ENCODE assay signal across 25 cellular contexts in genomic region chr1:33310702-33311101, GRCh38. TPM values are rescaled to one million over a fixed set of nuclear protein-coding genes. Genes with fewer than 3 reads are reported as not detected.
DNase-seq lines count a peak whose midpoint lies in the region; ATAC-seq and TF ChIP-seq lines count a peak whose summit lies in the region.
"Had no signal": no experiment of that assay in that cellular context is flagged by ENCODE, and none has a peak within 500 bp of the region (broad histone marks: within the 10 kb centered on the region; RNA-seq: fewer than 3 reads in every experiment).

No MANE protein-coding gene starts in this region.

- H3K9me3 ChIP-seq in IMR-90 (ENCODE audit: control insufficient read depth, insufficient read depth, low read length): no peaks in the 10 kb centered on the region
- no peaks in the 10 kb centered on the region for H3K9me3 ChIP-seq in osteoblast (ENCODE audit: low read depth, low read length)
- no peaks in the 10 kb centered on the region for H3K9me3 ChIP-seq in upper lobe of right lung
- H3K9me3 ChIP-seq: A549, BE2C had no signal

- H2BK15ac ChIP-seq in IMR-90 (ENCODE audit: low read depth, low read length): no peak overlapping the region

- CTCF ChIA-PET in IMR-90 (lab: Yijun Ruan, JAX): no interaction called here

- no peak overlapping the region for H4K8ac ChIP-seq in IMR-90 (ENCODE audit: low read depth in 2 of 2, low read length in 2 of 2)

- H3K4me3 ChIP-seq in IMR-90 (ENCODE audit: insufficient read depth, low read depth, low read length): no peak overlapping the region
- H3K4me3 ChIP-seq in osteoblast (ENCODE audit: insufficient read depth, low read length): no peak overlapping the region
- H3K4me3 ChIP-seq in upper lobe of right lung: no peak overlapping the region
- H3K4me3 ChIP-seq: A549; BLaER1 treated with 17β-estradiol and CSF1 and Interleukin-3, amounts not matched to agents 10 nM and 100 nM; GM12878; GM23338 had no signal

- in situ Hi-C loops in IMR-90 (cut with MboI; ENCODE audit: low sequenced_read_pairs): no loop called here

- no peak overlapping the region for H2AK5ac ChIP-seq in IMR-90 (ENCODE audit: low read depth, low read length)

- no peak overlapping the region for H3K14ac ChIP-seq in IMR-90 (replicated peaks; ENCODE audit: low read depth, low read length)

- no peaks in the 10 kb centered on the region; the same call in 1 of the 2 replicates for H3K27me3 ChIP-seq in IMR-90 (ENCODE audit: control insufficient read depth, insufficient read depth, low read length)
- H3K27me3 ChIP-seq in osteoblast (ENCODE audit: insufficient read depth, low read length): peaks cover 12% of the 10 kb centered on the region
- peaks cover 8% of the 10 kb centered on the region for H3K27me3 ChIP-seq in upper lobe of right lung
- H3K27me3 ChIP-seq: BE2C; BLaER1 treated with 17β-estradiol and CSF1 and Interleukin-3, amounts not matched to agents 10 nM and 100 nM had no signal

- POLR2A ChIA-PET in IMR-90 (lab: Charles Lee; ENCODE audit: unreplicated experiment): no interaction called here

- dilution Hi-C loops in IMR-90 (cut with HindIII; ENCODE audit: low sequenced_read_pairs, unreplicated experiment): no loop called here

- no peak overlapping the region for H2BK120ac ChIP-seq in IMR-90 (ENCODE audit: low read depth, low read length)

- ATAC-seq in IMR-90 (ENCODE audit: low read depth): no peak
- no peak for ATAC-seq in upper lobe of right lung
- ATAC-seq: GM12878, GM23338, HCT116 had no signal

- no peaks in the 10 kb centered on the region for H3K27me3 Mint-ChIP-seq in chondrocyte (ENCODE audit: low read depth)

- H3K9me1 ChIP-seq in IMR-90 (ENCODE audit: insufficient read depth, low read length): peaks cover 1% of the 10 kb centered on the region; the same call in 1 of the 2 replicates

- H2AFZ ChIP-seq in IMR-90 (replicated peaks; ENCODE audit: low read length, poor library complexity) (no peak overlapping the region), osteoblast (ENCODE audit: low read length) (no peak overlapping the region)
- H2AFZ ChIP-seq: GM23338 had no signal

- H3K23ac ChIP-seq in IMR-90 (ENCODE audit: low read depth, low read length): no peak overlapping the region

- no peak overlapping the region for H4K91ac ChIP-seq in IMR-90 (ENCODE audit: insufficient read depth, low read depth, low read length)

- no peaks in the 10 kb centered on the region for H3K79me1 ChIP-seq in IMR-90 (ENCODE audit: low read depth in 1 of 2, low read length in 2 of 2)

- H3K4me1 Mint-ChIP-seq in chondrocyte (ENCODE audit: low read depth): peaks cover 6% of the 10 kb centered on the region

- WGBS in IMR-90 (ENCODE audit: extremely low coverage in 2 of 2, insufficient read length in 1 of 2), 2 experiments: 67% methylated on average over 1 of the region's 8 CpGs; no CpG with 5 or more reads in 1 of the 2 experiments

- no peak overlapping the region for H3K4ac ChIP-seq in IMR-90 (ENCODE audit: low read depth, low read length)

- intact Hi-C loops in IMR-90 (cut with micrococcal nuclease): no loop called here
- intact Hi-C loops in upper lobe of right lung (cut with DNase I): no loop called here

- no peaks in the 10 kb centered on the region for H3K9me3 Mint-ChIP-seq in chondrocyte (ENCODE audit: low read depth)
- H3K9me3 Mint-ChIP-seq: CD4-positive, alpha-beta T cell; CD8-positive, alpha-beta memory T cell; H9 had no signal

- H3K9ac ChIP-seq in IMR-90 (ENCODE audit: low read depth, low read length): no peak overlapping the region
- H3K9ac ChIP-seq: BLaER1 treated with 17β-estradiol and CSF1 and Interleukin-3, amounts not matched to agents 10 nM and 100 nM had no signal

- BruUV-seq in IMR-90 (replicated peaks; lab: Mats Ljungman, UMichigan): no TSS peak

- H3K4me3 Mint-ChIP-seq in chondrocyte (ENCODE audit: unreplicated experiment): no peak overlapping the region
- H3K4me3 Mint-ChIP-seq: CD14-positive monocyte; CD4-positive, alpha-beta T cell; CD8-positive, alpha-beta memory T cell; GM23338; H9 had no signal

- no peak overlapping the region for H4K5ac ChIP-seq in IMR-90 (ENCODE audit: low read depth, low read length)

- DNase-seq in IMR-90 (no peak), chondrocyte (ENCODE audit: low spot score) (peak; percentile 75), osteoblast (ENCODE audit: insufficient read length, low spot score, missing footprints) (peak; percentile 57), upper lobe of right lung (peak; percentile 26), LoVo (ENCODE audit: low spot score) (no peak), NCI-H345 treated with DMSO at 0.1 percent for 48 hours (lab: John Stamatoyannopoulos, UW; ENCODE audit: unreplicated experiment) (no peak), pons (ENCODE audit: low spot score) (no peak)
- DNase-seq: 8988T; ACHN; AML-193; BE2C; CD4-positive, alpha-beta T cell; CD8-positive, alpha-beta memory T cell; DMS 273 treated with DMSO at 0.1 percent for 48 hours; DMS79; EL; GDM1; H9 had no signal

- no peak overlapping the region for H3K56ac ChIP-seq in IMR-90 (ENCODE audit: extremely low read depth, insufficient read depth, low read length)

- no peak overlapping the region for H2BK20ac ChIP-seq in IMR-90 (ENCODE audit: low read depth, low read length)

- no peak overlapping the region for H3K18ac ChIP-seq in IMR-90 (ENCODE audit: low read depth, low read length)

- H4K20me1 ChIP-seq in IMR-90 (ENCODE audit: insufficient read depth, low read length): no peaks in the 10 kb centered on the region
- no peaks in the 10 kb centered on the region for H4K20me1 ChIP-seq in osteoblast (ENCODE audit: insufficient read depth, low read length)
- H4K20me1 ChIP-seq: BLaER1 treated with 17β-estradiol and CSF1 and Interleukin-3, amounts not matched to agents 10 nM and 100 nM had no signal

- TF ChIP-seq RAD21 in IMR-90 (IDR thresholded peaks at IDR 0.05; ENCODE audit: low read length): no peak

- H3K36me3 ChIP-seq in IMR-90 (ENCODE audit: control insufficient read depth, insufficient read depth, low read length): no peaks in the 10 kb centered on the region
- H3K36me3 ChIP-seq in osteoblast (ENCODE audit: insufficient read depth, low read length): no peaks in the 10 kb centered on the region
- H3K36me3 ChIP-seq in upper lobe of right lung: no peaks in the 10 kb centered on the region
- H3K36me3 ChIP-seq: BE2C; BLaER1 treated with 17β-estradiol and CSF1 and Interleukin-3, amounts not matched to agents 10 nM and 100 nM had no signal

- H3K4me1 ChIP-seq in IMR-90 (ENCODE audit: control insufficient read depth, insufficient read depth, low read length): 0 out of 2 replicates have a peak, but pooled peaks cover 2% of the 10 kb centered on the region
- H3K4me1 ChIP-seq in osteoblast (ENCODE audit: insufficient read depth, low read length): no peaks in the 10 kb centered on the region
- peaks cover 10% of the 10 kb centered on the region for H3K4me1 ChIP-seq in upper lobe of right lung
- H3K4me1 ChIP-seq: A549, BE2C had no signal

- peak overlapping the region; percentile 48 for H2AK9ac ChIP-seq in IMR-90 (replicated peaks; ENCODE audit: low read depth, low read length, poor library complexity)

- no peak for TF ChIP-seq CTCF in IMR-90 (conservative IDR thresholded peaks at IDR 0.05; ENCODE audit: low read depth, low read length)
- no peak for TF ChIP-seq CTCF in chondrocyte (IDR thresholded peaks at IDR 0.05)
- no peak for TF ChIP-seq CTCF in osteoblast (IDR thresholded peaks at IDR 0.05; ENCODE audit: extremely low read depth, low read depth, low read length)
- no peak for TF ChIP-seq CTCF in upper lobe of right lung (IDR thresholded peaks at IDR 0.05)

- peaks cover 6% of the 10 kb centered on the region for H3K36me3 Mint-ChIP-seq in chondrocyte (ENCODE audit: low read depth)
- H3K36me3 Mint-ChIP-seq: CD14-positive monocyte had no signal

- TF ChIP-seq POLR2A in IMR-90 (IDR thresholded peaks at IDR 0.05; ENCODE audit: low read depth, low read length): no peak

- H3K27ac Mint-ChIP-seq in chondrocyte (ENCODE audit: unreplicated experiment): no peak overlapping the region
- H3K27ac Mint-ChIP-seq: CD4-positive, alpha-beta T cell; GM23338; H9 had no signal

- no peaks in the 10 kb centered on the region for H3K79me2 ChIP-seq in osteoblast (ENCODE audit: insufficient read depth, low read length)

- no peak overlapping the region for H3K27ac ChIP-seq in IMR-90 (ENCODE audit: insufficient read depth, low read length)
- no peak overlapping the region for H3K27ac ChIP-seq in osteoblast (ENCODE audit: low read depth, low read length)
- H3K27ac ChIP-seq in upper lobe of right lung: no peak overlapping the region
- H3K27ac ChIP-seq: A549; BLaER1 treated with 17β-estradiol and CSF1 and Interleukin-3, amounts not matched to agents 10 nM and 100 nM had no signal

- H2BK5ac ChIP-seq in IMR-90 (ENCODE audit: low read depth, low read length, poor library complexity, severe bottlenecking): no peak overlapping the region

- H3K4me2 ChIP-seq in IMR-90 (ENCODE audit: low read depth, low read length) (no peak overlapping the region), osteoblast (ENCODE audit: insufficient read depth, low read length) (no peak overlapping the region)
- H3K4me2 ChIP-seq: A549; BLaER1 treated with 17β-estradiol and CSF1 and Interleukin-3, amounts not matched to agents 10 nM and 100 nM; GM23338 had no signal

TF ChIP-seq in IMR-90, 13 proteins besides CTCF, POLR2A, EP300 and RAD21 (continues in another document):
- TF ChIP-seq MAFK (IDR thresholded peaks at IDR 0.05; ENCODE audit: low read depth, low read length) (no peak), CHD1 (IDR thresholded peaks at IDR 0.05; ENCODE audit: low read depth, low read length) (no peak), MAZ (IDR thresholded peaks at IDR 0.05; ENCODE audit: borderline replicate concordance, low read depth, low read length) (no peak), RCOR1 (IDR thresholded peaks at IDR 0.05; ENCODE audit: insufficient replicate concordance, low read length) (no peak), RFX5 (IDR thresholded peaks at IDR 0.05; ENCODE audit: low read depth, low read length) (no peak), CEBPB (IDR thresholded peaks at IDR 0.05; ENCODE audit: low read depth, low read length) (no peak), MXI1 (IDR thresholded peaks at IDR 0.05; ENCODE audit: borderline replicate concordance, low read depth, low read length) (no peak)

RNA-seq across cellular contexts. Expression of gene A3GALT2, which starts 10.2 kb away (rescaled TPM):
- total RNA-seq in IMR-90 (2012; rRNA removed) (not detected in 2 replicates), chondrocyte (0.27 TPM in 1 of 3 replicates, not detected in the others), osteoblast (under 0.01 TPM in 1 of 2 replicates, not detected in the other), upper lobe of right lung (not detected)
- not detected in 2 replicates for polyA plus RNA-seq in IMR-90 (2012; rRNA removed)
- polyA plus RNA-seq in IMR-90 (2012; cell fraction: cytosol; rRNA removed): not detected in 2 replicates
- polyA plus RNA-seq in IMR-90 (2012; cell fraction: nucleus; rRNA removed; ENCODE audit: low replicate concordance): 0.23 and 1.2 TPM in 2 replicates
- total RNA-seq: CD4-positive, alpha-beta T cell; CD8-positive, alpha-beta memory T cell; GM12878; GM23338; H4; H9 had no signal
- polyA plus RNA-seq: A549; CD14-positive monocyte; CD8-positive, alpha-beta memory T cell; GM12878; GM23338 had no signal

RNA-seq across cellular contexts. Expression of gene ZNF362, which starts 54.4 kb away (rescaled TPM):
- 5.3 and 5.7 TPM in 2 replicates for total RNA-seq in IMR-90 (2012; rRNA removed)
- 12.9 and 14.2 TPM in 2 replicates for polyA plus RNA-seq in IMR-90 (2012; rRNA removed)
- polyA plus RNA-seq in IMR-90 (2012; cell fraction: cytosol; rRNA removed): 14.6 and 19.8 TPM in 2 replicates
- polyA plus RNA-seq in IMR-90 (2012; cell fraction: nucleus; rRNA removed; ENCODE audit: low replicate concordance): 21.2 and 50.4 TPM in 2 replicates
- 84.1 to 122 TPM (median 85.0 TPM) in 3 replicates for total RNA-seq in chondrocyte
- total RNA-seq in osteoblast: 13.4 and 18.9 TPM in 2 replicates
- 31.8 TPM for total RNA-seq in upper lobe of right lung

Comparison
In these comparisons a context has a peak if more than half of its experiments do, and no peak if none do; other contexts are left out.
1. DNase-seq: peak in chondrocyte (single experiment), osteoblast (single experiment) and upper lobe of right lung (single experiment); none in IMR-90 (single experiment), LoVo (single experiment), NCI-H345 treated with DMSO at 0.1 percent for 48 hours (single experiment) and pons (single experiment).